Comparison of ENCODE assay signal across 15 cellular contexts in genomic region chrX:71941771-71942170, GRCh38. TPM values are rescaled to one million over a fixed set of nuclear protein-coding genes. Genes with fewer than 3 reads are reported as not detected.
DNase-seq lines count a peak whose midpoint lies in the region; ATAC-seq and TF ChIP-seq lines count a peak whose summit lies in the region.
"Had no signal": no experiment of that assay in that cellular context is flagged by ENCODE, and none has a peak within 500 bp of the region (broad histone marks: within the 10 kb centered on the region; RNA-seq: fewer than 3 reads in every experiment).

No MANE protein-coding gene starts in this region.

- H3K4me2 ChIP-seq in hepatocyte (no peak overlapping the region), smooth muscle cell (peak overlapping the region; percentile 17)

- 32% methylated on average over 3 of the region's 3 CpGs for WGBS in hepatocyte (ENCODE audit: low lambda C conversion rate, missing lambda C conversion rate)
- 15% methylated on average over 3 of the region's 3 CpGs for WGBS in smooth muscle cell (ENCODE audit: low lambda C conversion rate)

- peaks cover 3% of the 10 kb centered on the region for H3K27me3 ChIP-seq in brain microvascular endothelial cell (replicated peaks)
- H3K27me3 ChIP-seq in hepatocyte: no peaks in the 10 kb centered on the region
- H3K27me3 ChIP-seq in smooth muscle cell (ENCODE audit: low read depth): no peaks in the 10 kb centered on the region

- H4K20me1 ChIP-seq in hepatocyte (ENCODE audit: insufficient read depth, poor library complexity, severe bottlenecking): no peaks in the 10 kb centered on the region
- no peaks in the 10 kb centered on the region for H4K20me1 ChIP-seq in smooth muscle cell (ENCODE audit: low read depth)

- H3K9me3 Mint-ChIP-seq in immature natural killer cell: no peaks in the 10 kb centered on the region
- H3K9me3 Mint-ChIP-seq: activated CD4-positive, alpha-beta T cell treated with anti-CD3 and anti-CD28 coated beads, Interleukin-2, amount 10 ng/mL, durations not matched to agents 7 days and 5 days had no signal

- no peaks in the 10 kb centered on the region for H3K36me3 ChIP-seq in brain microvascular endothelial cell (replicated peaks)
- no peaks in the 10 kb centered on the region for H3K36me3 ChIP-seq in hepatocyte (replicated peaks; ENCODE audit: insufficient read depth, low read depth)
- no peaks in the 10 kb centered on the region for H3K36me3 ChIP-seq in smooth muscle cell (ENCODE audit: low read depth)
- H3K36me3 ChIP-seq: prostate gland had no signal

- H3K9me3 ChIP-seq in hepatocyte (ENCODE audit: low read depth) (no peaks in the 10 kb centered on the region), smooth muscle cell (replicated peaks; ENCODE audit: low read depth) (no peaks in the 10 kb centered on the region)
- H3K9me3 ChIP-seq: prostate gland had no signal

- peaks cover 0 to 7% (median 0%) of the 10 kb centered on the region in 3 donors for H3K27me3 Mint-ChIP-seq in immature natural killer cell (ENCODE audit: low read depth in 3 of 3)

- no peak overlapping the region for H3K9ac ChIP-seq in smooth muscle cell (ENCODE audit: low read depth)

- H3K4me1 Mint-ChIP-seq in immature natural killer cell: no peaks in the 10 kb centered on the region
- H3K4me1 Mint-ChIP-seq: activated CD4-positive, alpha-beta T cell treated with anti-CD3 and anti-CD28 coated beads, Interleukin-2, amount 10 ng/mL, durations not matched to agents 7 days and 5 days had no signal

- H3K27ac ChIP-seq in brain microvascular endothelial cell: no peak overlapping the region
- H3K27ac ChIP-seq in hepatocyte: no peak overlapping the region
- peak overlapping the region; percentile 59 for H3K27ac ChIP-seq in smooth muscle cell (ENCODE audit: low read depth)
- H3K27ac ChIP-seq: prostate gland had no signal

- no peaks in the 10 kb centered on the region for H3K36me3 Mint-ChIP-seq in immature natural killer cell

- H3K4me3 ChIP-seq in brain microvascular endothelial cell (ENCODE audit: low read depth, low read length) (no peak overlapping the region), hepatocyte (no peak overlapping the region), smooth muscle cell (no peak overlapping the region)
- H3K4me3 ChIP-seq: K562, prostate gland had no signal

- in situ Hi-C loops in brain microvascular endothelial cell (cut with HindIII; ENCODE audit: low pct_ligation_motif_present, low sequenced_read_pairs): no loop called here

- H3F3A ChIP-seq in smooth muscle cell (ENCODE audit: low read depth): peaks cover 4% of the 10 kb centered on the region

- no peak overlapping the region for H3K27ac Mint-ChIP-seq in immature natural killer cell
- H3K27ac Mint-ChIP-seq: activated CD4-positive, alpha-beta T cell treated with anti-CD3 and anti-CD28 coated beads, Interleukin-2, amount 10 ng/mL, durations not matched to agents 7 days and 5 days had no signal

- H3K9me2 ChIP-seq in hepatocyte (replicated peaks; ENCODE audit: insufficient read depth): no peaks in the 10 kb centered on the region

- no peak for ATAC-seq in HG03469 (IDR thresholded peaks at IDR 0.05; ENCODE audit: unreplicated experiment)
- no peak for ATAC-seq in HG03442 (IDR thresholded peaks at IDR 0.05; ENCODE audit: unreplicated experiment)
- ATAC-seq: K562 had no signal

- no peak overlapping the region for H3K4me3 Mint-ChIP-seq in immature natural killer cell
- H3K4me3 Mint-ChIP-seq: activated CD4-positive, alpha-beta T cell treated with anti-CD3 and anti-CD28 coated beads, Interleukin-2, amount 10 ng/mL, durations not matched to agents 7 days and 5 days had no signal

- H3K79me2 ChIP-seq in hepatocyte: no peaks in the 10 kb centered on the region
- no peaks in the 10 kb centered on the region for H3K79me2 ChIP-seq in smooth muscle cell (ENCODE audit: low read depth)

- TF ChIP-seq CTCF in brain microvascular endothelial cell (IDR thresholded peaks at IDR 0.05; ENCODE audit: low read depth, low read length, missing control alignments) (no peak), hepatocyte (IDR thresholded peaks at IDR 0.05; ENCODE audit: poor library complexity) (no peak), smooth muscle cell (IDR thresholded peaks at IDR 0.05; ENCODE audit: borderline replicate concordance, insufficient read depth, poor library complexity, severe bottlenecking) (no peak)

- no peak overlapping the region for H2AFZ ChIP-seq in hepatocyte
- no peak overlapping the region for H2AFZ ChIP-seq in smooth muscle cell (ENCODE audit: low read depth)

- DNase-seq in HCEC 1CT (peak; percentile 63), brain microvascular endothelial cell (peak; percentile 47), hepatocyte (ENCODE audit: low spot score) (peak; percentile 49), smooth muscle cell (lab: John Stamatoyannopoulos, UW; ENCODE audit: unreplicated experiment) (no peak), COLO829 (ENCODE audit: low spot score) (no peak), immature natural killer cell (no peak)
- DNase-seq: activated CD4-positive, alpha-beta T cell treated with anti-CD3 and anti-CD28 coated beads, Interleukin-2, amount 10 ng/mL, durations not matched to agents 7 days and 5 days; activated naive CD4-positive, alpha-beta T cell treated with anti-CD3 and anti-CD28 coated beads, Interleukin-2, amount 50 U/mL, for 16 hours; Calu3; kidney glomerular epithelial cell had no signal

- peaks cover 4% of the 10 kb centered on the region for H3K4me1 ChIP-seq in hepatocyte (ENCODE audit: insufficient read depth)
- H3K4me1 ChIP-seq in smooth muscle cell (ENCODE audit: low read depth): peaks cover 4% of the 10 kb centered on the region
- H3K4me1 ChIP-seq: prostate gland had no signal

RNA-seq across cellular contexts. Expression of gene NHSL2, which starts 31.1 kb away (rescaled TPM):
- total RNA-seq in hepatocyte (1.3 and 2.3 TPM in 2 replicates), smooth muscle cell (2.0 and 3.3 TPM in 2 replicates)
- polyA plus RNA-seq in hepatocyte (3.2 and 5.0 TPM in 2 replicates), smooth muscle cell (2.3 and 2.9 TPM in 2 replicates), immature natural killer cell (10 to 100 TPM; 10.2 to 29.0 (median 10.6) TPM)
- total RNA-seq: SK-MEL-5 had no signal
- polyA plus RNA-seq: K562 had no signal

Comparison
In these comparisons a context has a peak if more than half of its experiments do, and no peak if none do; other contexts are left out.
1. DNase-seq: peak in HCEC 1CT (single experiment), brain microvascular endothelial cell (single experiment) and hepatocyte (single experiment); none in smooth muscle cell (single experiment), COLO829 (single experiment) and immature natural killer cell (0 of 3).